1 cellular context compared by ENCODE assay signal in the genomic region with DNA sequence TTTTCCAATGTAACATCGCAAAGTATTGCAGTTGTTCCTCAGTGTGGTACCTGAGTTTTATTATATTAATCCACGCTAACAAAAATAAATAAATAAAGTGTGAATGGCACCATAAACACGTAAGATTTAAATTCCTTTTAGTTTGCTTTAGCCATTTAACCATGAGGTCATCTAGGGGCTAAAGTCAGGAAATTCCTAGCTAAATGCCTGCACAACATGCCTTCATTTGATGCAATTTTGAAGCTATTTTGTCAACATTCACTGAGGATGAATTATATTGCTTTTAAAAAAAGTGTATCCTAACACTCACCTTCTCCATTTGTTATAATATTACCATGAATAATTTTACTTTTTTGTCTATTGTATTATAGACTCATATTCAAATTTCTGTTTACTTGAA.
TF ChIP-seq lines count a peak whose summit lies in the region.

No MANE protein-coding gene starts in this region.

TF ChIP-seq in GM23338, 12 proteins besides CTCF, POLR2A, EP300 and RAD21 (continued from another document):
- TF ChIP-seq, protein P1, sequence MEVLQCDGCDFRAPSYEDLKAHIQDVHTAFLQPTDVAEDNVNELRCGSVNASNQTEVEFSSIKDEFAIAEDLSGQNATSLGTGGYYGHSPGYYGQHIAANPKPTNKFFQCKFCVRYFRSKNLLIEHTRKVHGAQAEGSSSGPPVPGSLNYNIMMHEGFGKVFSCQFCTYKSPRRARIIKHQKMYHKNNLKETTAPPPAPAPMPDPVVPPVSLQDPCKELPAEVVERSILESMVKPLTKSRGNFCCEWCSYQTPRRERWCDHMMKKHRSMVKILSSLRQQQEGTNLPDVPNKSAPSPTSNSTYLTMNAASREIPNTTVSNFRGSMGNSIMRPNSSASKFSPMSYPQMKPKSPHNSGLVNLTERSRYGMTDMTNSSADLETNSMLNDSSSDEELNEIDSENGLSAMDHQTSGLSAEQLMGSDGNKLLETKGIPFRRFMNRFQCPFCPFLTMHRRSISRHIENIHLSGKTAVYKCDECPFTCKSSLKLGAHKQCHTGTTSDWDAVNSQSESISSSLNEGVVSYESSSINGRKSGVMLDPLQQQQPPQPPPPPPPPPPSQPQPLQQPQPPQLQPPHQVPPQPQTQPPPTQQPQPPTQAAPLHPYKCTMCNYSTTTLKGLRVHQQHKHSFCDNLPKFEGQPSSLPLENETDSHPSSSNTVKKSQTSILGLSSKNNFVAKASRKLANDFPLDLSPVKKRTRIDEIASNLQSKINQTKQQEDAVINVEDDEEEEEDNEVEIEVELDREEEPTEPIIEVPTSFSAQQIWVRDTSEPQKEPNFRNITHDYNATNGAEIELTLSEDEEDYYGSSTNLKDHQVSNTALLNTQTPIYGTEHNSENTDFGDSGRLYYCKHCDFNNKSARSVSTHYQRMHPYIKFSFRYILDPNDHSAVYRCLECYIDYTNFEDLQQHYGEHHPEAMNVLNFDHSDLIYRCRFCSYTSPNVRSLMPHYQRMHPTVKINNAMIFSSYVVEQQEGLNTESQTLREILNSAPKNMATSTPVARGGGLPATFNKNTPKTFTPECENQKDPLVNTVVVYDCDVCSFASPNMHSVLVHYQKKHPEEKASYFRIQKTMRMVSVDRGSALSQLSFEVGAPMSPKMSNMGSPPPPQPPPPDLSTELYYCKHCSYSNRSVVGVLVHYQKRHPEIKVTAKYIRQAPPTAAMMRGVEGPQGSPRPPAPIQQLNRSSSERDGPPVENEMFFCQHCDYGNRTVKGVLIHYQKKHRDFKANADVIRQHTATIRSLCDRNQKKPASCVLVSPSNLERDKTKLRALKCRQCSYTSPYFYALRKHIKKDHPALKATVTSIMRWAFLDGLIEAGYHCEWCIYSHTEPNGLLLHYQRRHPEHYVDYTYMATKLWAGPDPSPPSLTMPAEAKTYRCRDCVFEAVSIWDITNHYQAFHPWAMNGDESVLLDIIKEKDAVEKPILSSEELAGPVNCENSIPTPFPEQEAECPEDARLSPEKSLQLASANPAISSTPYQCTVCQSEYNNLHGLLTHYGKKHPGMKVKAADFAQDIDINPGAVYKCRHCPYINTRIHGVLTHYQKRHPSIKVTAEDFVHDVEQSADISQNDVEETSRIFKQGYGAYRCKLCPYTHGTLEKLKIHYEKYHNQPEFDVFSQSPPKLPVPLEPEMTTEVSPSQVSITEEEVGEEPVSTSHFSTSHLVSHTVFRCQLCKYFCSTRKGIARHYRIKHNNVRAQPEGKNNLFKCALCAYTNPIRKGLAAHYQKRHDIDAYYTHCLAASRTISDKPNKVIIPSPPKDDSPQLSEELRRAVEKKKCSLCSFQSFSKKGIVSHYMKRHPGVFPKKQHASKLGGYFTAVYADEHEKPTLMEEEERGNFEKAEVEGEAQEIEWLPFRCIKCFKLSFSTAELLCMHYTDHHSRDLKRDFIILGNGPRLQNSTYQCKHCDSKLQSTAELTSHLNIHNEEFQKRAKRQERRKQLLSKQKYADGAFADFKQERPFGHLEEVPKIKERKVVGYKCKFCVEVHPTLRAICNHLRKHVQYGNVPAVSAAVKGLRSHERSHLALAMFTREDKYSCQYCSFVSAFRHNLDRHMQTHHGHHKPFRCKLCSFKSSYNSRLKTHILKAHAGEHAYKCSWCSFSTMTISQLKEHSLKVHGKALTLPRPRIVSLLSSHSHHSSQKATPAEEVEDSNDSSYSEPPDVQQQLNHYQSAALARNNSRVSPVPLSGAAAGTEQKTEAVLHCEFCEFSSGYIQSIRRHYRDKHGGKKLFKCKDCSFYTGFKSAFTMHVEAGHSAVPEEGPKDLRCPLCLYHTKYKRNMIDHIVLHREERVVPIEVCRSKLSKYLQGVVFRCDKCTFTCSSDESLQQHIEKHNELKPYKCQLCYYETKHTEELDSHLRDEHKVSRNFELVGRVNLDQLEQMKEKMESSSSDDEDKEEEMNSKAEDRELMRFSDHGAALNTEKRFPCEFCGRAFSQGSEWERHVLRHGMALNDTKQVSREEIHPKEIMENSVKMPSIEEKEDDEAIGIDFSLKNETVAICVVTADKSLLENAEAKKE (CRISPR knock-in tag; IDR thresholded peaks at IDR 0.05): no peak
